ENCODE assay signal across 7 cellular contexts in the genomic region with DNA sequence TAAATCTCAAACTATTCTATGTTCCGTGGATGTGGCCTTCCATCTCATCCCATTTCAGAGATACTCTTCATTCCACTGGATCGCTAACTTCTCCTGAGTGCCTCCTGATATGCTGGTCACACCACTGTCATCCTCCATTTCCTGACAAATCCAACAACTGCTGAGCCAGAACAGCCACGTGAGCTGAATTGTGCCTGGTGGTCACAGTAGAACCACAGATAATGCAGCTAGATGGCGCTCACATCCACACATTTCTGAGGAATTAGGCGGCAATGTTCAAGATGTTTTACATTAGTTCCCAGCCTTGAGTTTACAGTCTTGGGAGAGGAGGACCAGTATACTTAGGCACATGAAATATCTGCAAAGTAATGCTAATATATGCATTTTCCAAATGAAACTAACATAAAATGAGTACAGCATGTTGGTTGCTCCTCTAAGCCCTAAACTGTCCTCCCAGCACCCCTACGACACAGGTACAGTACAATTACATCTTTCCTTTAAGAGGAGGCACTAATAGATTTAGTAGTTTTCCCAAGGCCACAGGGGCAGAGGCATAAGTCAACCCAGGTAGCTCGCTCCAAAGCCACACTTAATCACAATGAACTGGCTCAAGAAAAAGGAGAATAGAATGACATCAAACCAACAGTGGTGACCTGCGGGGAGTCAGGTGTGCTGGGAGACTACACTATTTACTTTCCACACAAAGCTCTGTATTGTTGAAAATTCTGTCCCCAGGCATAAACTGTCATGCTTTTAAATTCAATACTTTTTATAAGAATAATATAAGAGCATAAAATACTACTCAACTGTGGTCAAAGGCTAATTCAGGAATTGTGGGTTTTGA.
DNase-seq lines count a peak whose midpoint lies in the region; ATAC-seq and TF ChIP-seq lines count a peak whose summit lies in the region.

No MANE protein-coding gene starts in this region.

- no peak overlapping the region for H3K4me3 Mint-ChIP-seq in activated CD4-positive, alpha-beta T cell treated with anti-CD3 and anti-CD28 coated beads, Interleukin-2, amount 10 ng/mL, durations not matched to agents 7 days and 5 days

- CTCF ChIA-PET in activated CD4-positive, alpha-beta T cell treated with anti-CD3 and anti-CD28 coated beads, Interleukin-2, amount 10 ng/mL, durations not matched to agents 7 days and 5 days (lab: Charles Lee) = interaction anchor here (0.9 to 2.1 kb wide), 10 partner anchors 9 to 304 kb away, joined by 3 to 9 read pairs (median 3); no protein-coding TSS in a partner anchor

- H3K27me3 Mint-ChIP-seq in activated CD4-positive, alpha-beta T cell treated with anti-CD3 and anti-CD28 coated beads, Interleukin-2, amount 10 ng/mL, durations not matched to agents 7 days and 5 days = peaks cover 4% of the 10 kb centered on the region

- ATAC-seq in HG03135 (IDR thresholded peaks at IDR 0.05; ENCODE audit: unreplicated experiment) = peak; percentile 82

- H3K36me3 Mint-ChIP-seq in activated CD4-positive, alpha-beta T cell treated with anti-CD3 and anti-CD28 coated beads, Interleukin-2, amount 10 ng/mL, durations not matched to agents 7 days and 5 days (ENCODE audit: low read depth) = no peaks in the 10 kb centered on the region

- H3K9me3 Mint-ChIP-seq in activated CD4-positive, alpha-beta T cell treated with anti-CD3 and anti-CD28 coated beads, Interleukin-2, amount 10 ng/mL, durations not matched to agents 7 days and 5 days = no peaks in the 10 kb centered on the region

- POLR2A ChIA-PET in activated CD4-positive, alpha-beta T cell treated with anti-CD3 and anti-CD28 coated beads, Interleukin-2, amount 10 ng/mL, durations not matched to agents 7 days and 5 days (lab: Charles Lee) = no interaction called here

- no peaks in the 10 kb centered on the region for H3K4me1 Mint-ChIP-seq in activated CD4-positive, alpha-beta T cell treated with anti-CD3 and anti-CD28 coated beads, Interleukin-2, amount 10 ng/mL, durations not matched to agents 7 days and 5 days

- peak; percentile 77 to 86 for DNase-seq in NCI-H526 (lab: John Stamatoyannopoulos, UW)
- DNase-seq in activated CD4-positive, alpha-beta T cell treated with anti-CD3 and anti-CD28 coated beads, Interleukin-2, amount 10 ng/mL, durations not matched to agents 7 days and 5 days = peak; percentile 67
- DNase-seq in effector CD8-positive, alpha-beta T cell (lab: John Stamatoyannopoulos, UW) = peak; percentile 15
- peak; percentile 89 for DNase-seq in medulla oblongata (ENCODE audit: extremely low spot score)
- peak; percentile 18 to 27 for DNase-seq in stimulated activated CD8-positive, alpha-beta memory T cell treated with anti-CD3 and anti-CD28 coated beads, Interleukin-15, amount 100 ng/mL, for 48 hours (ENCODE audit: low read depth in 2 of 2)

- H3K27ac Mint-ChIP-seq in activated CD4-positive, alpha-beta T cell treated with anti-CD3 and anti-CD28 coated beads, Interleukin-2, amount 10 ng/mL, durations not matched to agents 7 days and 5 days = no peak overlapping the region

- TF ChIP-seq CTCF in GM12874 (IDR thresholded peaks at IDR 0.05; ENCODE audit: insufficient read depth, low read depth, low read length) = peak; percentile 55

Comparison
In these comparisons a context has a peak if more than half of its experiments do, and no peak if none do; other contexts are left out.
1. Peak in every context shown above with its lines: DNase-seq and ATAC-seq.
2. DNase-seq: peak in every context shown above with its lines; median percentile 89 in medulla oblongata; 82 in NCI-H526; 67 in activated CD4-positive, alpha-beta T cell treated with anti-CD3 and anti-CD28 coated beads, Interleukin-2, amount 10 ng/mL, durations not matched to agents 7 days and 5 days; 22 in stimulated activated CD8-positive, alpha-beta memory T cell treated with anti-CD3 and anti-CD28 coated beads, Interleukin-15, amount 100 ng/mL, for 48 hours; 15 in effector CD8-positive, alpha-beta T cell.